Comparison of ENCODE assay signal across 21 cellular contexts in the genomic region with DNA sequence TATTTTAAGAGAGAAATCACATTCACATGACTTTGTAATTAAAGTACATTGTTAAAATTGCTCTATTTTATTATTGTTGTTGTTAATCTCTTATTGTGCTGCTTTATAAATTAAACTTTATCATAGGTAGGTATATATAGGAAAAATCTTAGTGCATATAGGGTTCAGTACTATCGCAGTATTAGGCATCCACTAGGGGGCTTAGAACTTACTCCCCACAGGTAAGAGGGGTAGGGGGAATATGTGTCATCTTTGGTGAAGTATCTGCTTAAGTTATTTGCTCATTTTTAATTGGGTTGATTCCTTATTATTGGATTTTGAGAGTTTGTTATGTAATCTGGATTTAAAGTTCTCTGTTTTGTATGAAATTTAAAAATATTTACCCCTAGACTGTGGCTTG.
A peak's percentile ranks its signal among the peaks of the same experiment; 100 is the strongest.
DNase-seq lines count a peak whose midpoint lies in the region; ATAC-seq and TF ChIP-seq lines count a peak whose summit lies in the region.
"Had no signal": no experiment of that assay in that cellular context is flagged by ENCODE, and none has a peak within 500 bp of the region (broad histone marks: within the 10 kb centered on the region; RNA-seq: fewer than 3 reads in every experiment).

No MANE protein-coding gene starts in this region.

- no peaks in the 10 kb centered on the region for H3K4me1 Mint-ChIP-seq in MCF 10A (ENCODE audit: insufficient read depth, unreplicated experiment)
- H3K4me1 Mint-ChIP-seq in endodermal cell, result peaks cover 5% of the 10 kb centered on the region
- no peaks in the 10 kb centered on the region for H3K4me1 Mint-ChIP-seq in T-cell
- H3K4me1 Mint-ChIP-seq: activated naive CD4-positive, alpha-beta T cell treated with anti-CD3 and anti-CD28 coated beads, Interleukin-2, amount 50 U/mL, for 24 hours; central memory CD8-positive, alpha-beta T cell; mesothelial cell of epicardium; natural killer cell had no signal

- no peaks in the 10 kb centered on the region for H3K36me3 Mint-ChIP-seq in MCF 10A (ENCODE audit: insufficient read depth, unreplicated experiment)
- H3K36me3 Mint-ChIP-seq in endodermal cell (ENCODE audit: low read depth), result peaks cover 42% of the 10 kb centered on the region
- no peaks in the 10 kb centered on the region for H3K36me3 Mint-ChIP-seq in T-cell
- H3K36me3 Mint-ChIP-seq: activated naive CD4-positive, alpha-beta T cell treated with anti-CD3 and anti-CD28 coated beads, Interleukin-2, amount 50 U/mL, for 24 hours; mesothelial cell of epicardium; natural killer cell had no signal

- WGBS in mammary epithelial cell (ENCODE audit: low coverage, missing lambda C conversion rate), result 100% methylated on average over 1 of the region's 1 CpG
- 100% methylated on average over 1 of the region's 1 CpG for WGBS in endodermal cell (ENCODE audit: insufficient coverage in 1 of 2, insufficient read length in 1 of 2), 2 experiments

- H3K4me3 ChIP-seq in mammary epithelial cell (replicated peaks in 1 of 3; ENCODE audit: insufficient read depth in 1 of 3, low read depth in 2 of 3, low read length in 3 of 3) (no peak overlapping the region), MM.1S (ENCODE audit: low read length) (no peak overlapping the region), endodermal cell (ENCODE audit: low read length) (no peak overlapping the region)
- H3K4me3 ChIP-seq: BLaER1, gastrocnemius medialis, SK-N-MC had no signal

- intact Hi-C loops in MCF 10A (cut with micrococcal nuclease), result no loop called here
- intact Hi-C loops in mammary epithelial cell (cut with micrococcal nuclease), result no loop called here

- dilution Hi-C loops in mammary epithelial cell (cut with HindIII; ENCODE audit: low sequenced_read_pairs), result no loop called here

- H3K79me2 ChIP-seq in mammary epithelial cell (ENCODE audit: insufficient read depth, low read length), result no peaks in the 10 kb centered on the region
- H3K79me2 ChIP-seq in MM.1S (ENCODE audit: low read length), result no peaks in the 10 kb centered on the region

- H3K27me3 Mint-ChIP-seq in MCF 10A (ENCODE audit: insufficient read depth, unreplicated experiment) (no peaks in the 10 kb centered on the region), endodermal cell (ENCODE audit: insufficient read depth) (no peaks in the 10 kb centered on the region), T-cell (peaks cover 0 to 4% of the 10 kb centered on the region in 2 donors)

- H3F3A ChIP-seq in MM.1S (ENCODE audit: insufficient read depth, low read length), result no peaks in the 10 kb centered on the region

- H2AFZ ChIP-seq in mammary epithelial cell (ENCODE audit: low read depth, low read length), result no peak overlapping the region
- H2AFZ ChIP-seq in MM.1S (ENCODE audit: low read length), result no peak overlapping the region

- no peak overlapping the region for H3K9ac ChIP-seq in mammary epithelial cell (ENCODE audit: insufficient read depth, low read length)
- H3K9ac ChIP-seq in MM.1S (ENCODE audit: low read length), result no peak overlapping the region
- H3K9ac ChIP-seq in endodermal cell (ENCODE audit: extremely low read depth, low read length, poor library complexity, severe bottlenecking), result no peak overlapping the region
- H3K9ac ChIP-seq: BLaER1 had no signal

- no TSS peak for BruUV-seq in MCF 10A (replicated peaks; lab: Mats Ljungman, UMichigan)
- no TSS peak for BruUV-seq in mammary epithelial cell (replicated peaks; lab: Mats Ljungman, UMichigan)

- TF ChIP-seq CTCF in MCF 10A (IDR thresholded peaks at IDR 0.05; ENCODE audit: unreplicated experiment), result peak; percentile 7
- peak in 1 of 2 donors; percentile 2 for TF ChIP-seq CTCF in mammary epithelial cell (conservative IDR thresholded peaks at IDR 0.05 in 1 of 2, IDR thresholded peaks at IDR 0.05 in 1 of 2; ENCODE audit: extremely low read depth in 1 of 2, insufficient read depth in 1 of 2, low read depth in 1 of 2, low read length in 2 of 2)
- peak; percentile 16 for TF ChIP-seq CTCF in MM.1S (IDR thresholded peaks at IDR 0.05; ENCODE audit: low read length)
- TF ChIP-seq CTCF in endodermal cell (conservative IDR thresholded peaks at IDR 0.05), result peak; percentile 65

- CTCF ChIA-PET in MCF 10A (lab: Yijun Ruan, JAX) (no interaction called here), mammary epithelial cell (lab: Charles Lee; ENCODE audit: low non-redundant PET) (no interaction called here), T-cell (lab: Charles Lee) (no interaction called here)

- H3K27me3 ChIP-seq in mammary epithelial cell (ENCODE audit: insufficient read depth, low read length) (no peaks in the 10 kb centered on the region), MM.1S (replicated peaks; ENCODE audit: insufficient read depth, low read length) (no peaks in the 10 kb centered on the region), endodermal cell (ENCODE audit: control insufficient read depth, insufficient read depth, low read length, poor library complexity, severe bottlenecking) (no peaks in the 10 kb centered on the region)
- H3K27me3 ChIP-seq: BLaER1, gastrocnemius medialis had no signal

- no peaks in the 10 kb centered on the region for H3K9me3 ChIP-seq in mammary epithelial cell (replicated peaks; ENCODE audit: insufficient read depth, low read length)
- H3K9me3 ChIP-seq in MM.1S (replicated peaks; ENCODE audit: insufficient read depth, low read length), result no peaks in the 10 kb centered on the region
- peaks cover 38% of the 10 kb centered on the region for H3K9me3 ChIP-seq in endodermal cell (ENCODE audit: control insufficient read depth, low read length)
- H3K9me3 ChIP-seq: BLaER1, gastrocnemius medialis had no signal

- no peak overlapping the region for H3K4me3 Mint-ChIP-seq in MCF 10A (ENCODE audit: unreplicated experiment)
- H3K4me3 Mint-ChIP-seq in endodermal cell, result no peak overlapping the region
- H3K4me3 Mint-ChIP-seq in T-cell, result no peak overlapping the region
- H3K4me3 Mint-ChIP-seq: activated naive CD4-positive, alpha-beta T cell treated with anti-CD3 and anti-CD28 coated beads, Interleukin-2, amount 50 U/mL, for 24 hours; activated T-cell treated with anti-CD3 and anti-CD28 coated beads, Interleukin-2, amount 50 U/mL, for 72 hours; central memory CD8-positive, alpha-beta T cell; mesothelial cell of epicardium; natural killer cell had no signal

- POLR2A ChIA-PET in MCF 10A (lab: Yijun Ruan, JAX) (no interaction called here), T-cell (lab: Charles Lee) (no interaction called here)

- H4K20me1 ChIP-seq in mammary epithelial cell (ENCODE audit: insufficient read depth, low read length), result no peaks in the 10 kb centered on the region
- H4K20me1 ChIP-seq in MM.1S (ENCODE audit: insufficient read depth, low read length), result no peaks in the 10 kb centered on the region
- H4K20me1 ChIP-seq: BLaER1 had no signal

- no peak overlapping the region for H3K27ac Mint-ChIP-seq in MCF 10A (ENCODE audit: low read depth, unreplicated experiment)
- H3K27ac Mint-ChIP-seq in endodermal cell, result no peak overlapping the region
- H3K27ac Mint-ChIP-seq in T-cell, result no peak overlapping the region
- H3K27ac Mint-ChIP-seq: activated naive CD4-positive, alpha-beta T cell treated with anti-CD3 and anti-CD28 coated beads, Interleukin-2, amount 50 U/mL, for 24 hours; activated T-cell treated with anti-CD3 and anti-CD28 coated beads, Interleukin-2, amount 50 U/mL, for 72 hours; mesothelial cell of epicardium; natural killer cell had no signal

- H3K27ac ChIP-seq in mammary epithelial cell (ENCODE audit: insufficient read depth, low read depth, low read length) (no peak overlapping the region), MM.1S (ENCODE audit: low read length) (no peak overlapping the region), endodermal cell (ENCODE audit: low read depth, low read length) (no peak overlapping the region)
- H3K27ac ChIP-seq: BLaER1, gastrocnemius medialis, SK-N-MC had no signal

- H3K4me1 ChIP-seq in mammary epithelial cell (ENCODE audit: insufficient read depth, low read length) (no peaks in the 10 kb centered on the region), MM.1S (ENCODE audit: low read length) (no peaks in the 10 kb centered on the region), endodermal cell (ENCODE audit: control insufficient read depth, insufficient read depth, low read length) (no peaks in the 10 kb centered on the region)
- H3K4me1 ChIP-seq: BLaER1, gastrocnemius medialis had no signal

- H3K36me3 ChIP-seq in mammary epithelial cell (ENCODE audit: insufficient read depth, low read length) (no peaks in the 10 kb centered on the region), MM.1S (replicated peaks; ENCODE audit: insufficient read depth, low read length) (no peaks in the 10 kb centered on the region), endodermal cell (ENCODE audit: control insufficient read depth, insufficient read depth, low read length) (no peaks in the 10 kb centered on the region)
- H3K36me3 ChIP-seq: BLaER1, gastrocnemius medialis had no signal

- in situ Hi-C loops in mammary epithelial cell (cut with MboI; ENCODE audit: low sequenced_read_pairs in 2 of 2), result no loop called here

- H3K4me2 ChIP-seq in mammary epithelial cell (ENCODE audit: insufficient read depth, low read depth, low read length) (no peak overlapping the region), MM.1S (ENCODE audit: low read depth, low read length) (no peak overlapping the region)
- H3K4me2 ChIP-seq: BLaER1 had no signal

- DNase-seq in MCF 10A (ENCODE audit: unreplicated experiment) (peak; percentile 26), mammary epithelial cell (no peak), MM.1S (no peak), endodermal cell (no peak), DMS 273 treated with DMSO at 0.1 percent for 48 hours (lab: John Stamatoyannopoulos, UW) (no peak), T-helper 9 cell (no peak), T-cell (no peak)
- DNase-seq: activated CD4-positive, alpha-beta T cell treated with anti-CD3 and anti-CD28 coated beads for 1 hour; activated T-cell treated with anti-CD3 and anti-CD28 coated beads, Interleukin-2, amount 50 U/mL, for 72 hours; aorta; erythroblast; gastrocnemius medialis; natural killer cell; NCI-H226; T1000 had no signal

- no peaks in the 10 kb centered on the region for H3K9me2 ChIP-seq in MM.1S (replicated peaks; ENCODE audit: insufficient read depth, low read length)

- no peak for ATAC-seq in HG03469 (IDR thresholded peaks at IDR 0.05; ENCODE audit: unreplicated experiment)
- ATAC-seq in T-cell (replicated peaks in 1 of 4), result no peak
- ATAC-seq: activated T-cell treated with anti-CD3 and anti-CD28 coated beads, Interleukin-2, amount 50 U/mL, for 72 hours; gastrocnemius medialis; natural killer cell had no signal

- H3K9me3 Mint-ChIP-seq in MCF 10A (ENCODE audit: unreplicated experiment) (no peaks in the 10 kb centered on the region), endodermal cell (peaks cover 36% of the 10 kb centered on the region), T-cell (no peaks in the 10 kb centered on the region)
- H3K9me3 Mint-ChIP-seq: activated naive CD4-positive, alpha-beta T cell treated with anti-CD3 and anti-CD28 coated beads, Interleukin-2, amount 50 U/mL, for 24 hours; activated T-cell treated with anti-CD3 and anti-CD28 coated beads, Interleukin-2, amount 50 U/mL, for 72 hours; central memory CD8-positive, alpha-beta T cell had no signal
